Comparison of ENCODE assay signal across 18 cellular contexts in the genomic region with DNA sequence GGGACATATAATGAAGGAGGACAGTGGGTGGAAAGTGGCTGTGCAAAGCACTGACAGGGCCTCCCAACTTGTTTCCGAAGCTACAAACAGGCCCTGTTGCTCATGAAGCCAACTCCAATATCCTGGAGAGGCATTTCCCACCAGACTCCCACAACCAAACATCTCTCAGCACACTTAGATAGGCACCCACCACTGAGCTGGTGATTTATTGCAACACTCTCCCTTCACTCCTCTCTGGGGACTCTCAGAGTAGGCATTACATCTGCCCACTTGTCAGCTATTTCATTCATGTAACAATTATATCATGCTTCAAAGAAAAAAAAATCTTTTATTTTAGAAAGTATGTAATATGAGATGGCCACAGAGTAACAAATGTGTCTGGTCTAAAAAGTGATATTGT. TPM values are rescaled to one million over a fixed set of nuclear protein-coding genes. Genes with fewer than 3 reads are reported as not detected.
DNase-seq lines count a peak whose midpoint lies in the region; ATAC-seq and TF ChIP-seq lines count a peak whose summit lies in the region.
"Had no signal": no experiment of that assay in that cellular context is flagged by ENCODE, and none has a peak within 500 bp of the region (broad histone marks: within the 10 kb centered on the region; RNA-seq: fewer than 3 reads in every experiment).

No MANE protein-coding gene starts in this region.

- H3K27ac ChIP-seq in left ventricle myocardium inferior (replicated peaks) = peak overlapping the region; percentile 9
- peak overlapping the region; percentile 37 for H3K27ac ChIP-seq in subcutaneous abdominal adipose tissue (ENCODE audit: low read depth, low read length)

- H3K36me3 ChIP-seq in left ventricle myocardium inferior (peaks cover 24% of the 10 kb centered on the region), subcutaneous abdominal adipose tissue (ENCODE audit: control insufficient read depth in 5 of 5, insufficient read depth in 5 of 5, low read length in 5 of 5) (peaks cover 2 to 23% (median 7%) of the 10 kb centered on the region in 5 donors)

- DNase-seq in left ventricle myocardium inferior (no peak), left ventricle myocardium superior (no peak), NB4 (ENCODE audit: low read depth) (peak; percentile 36), SK-N-DZ (ENCODE audit: low spot score) (peak; percentile 70), OCI-M2 (lab: John Stamatoyannopoulos, UW; ENCODE audit: unreplicated experiment) (no peak), posterior vena cava (ENCODE audit: low spot score) (no peak), progenitor cell of endocrine pancreas (ENCODE audit: low spot score, unreplicated experiment) (no peak)
- DNase-seq: GOT3; KBM-7; NCI-H146; NCI-H2029 treated with DMSO at 0.1 percent for 48 hours; NCI-H446; NCI-H526 treated with DMSO at 0.1 percent for 48 hours; NK-92 treated with Interleukin-12 subunit alpha and Interleukin-12 subunit beta, amount 100 ng/mL, for 24 hours had no signal

- no peak overlapping the region for H3K9ac ChIP-seq in subcutaneous abdominal adipose tissue (ENCODE audit: low read length in 5 of 5)

- H3K27me3 ChIP-seq in left ventricle myocardium inferior (ENCODE audit: low read depth) = no peaks in the 10 kb centered on the region
- no peaks in the 10 kb centered on the region for H3K27me3 ChIP-seq in subcutaneous abdominal adipose tissue (ENCODE audit: control insufficient read depth in 5 of 5, insufficient read depth in 4 of 5, low read length in 5 of 5)

- H3K27ac Mint-ChIP-seq in progenitor cell of endocrine pancreas = no peak overlapping the region
- H3K27ac Mint-ChIP-seq: CD14-positive monocyte had no signal

- no peak for ATAC-seq in left ventricle myocardium superior
- ATAC-seq: GM12878, Right ventricle myocardium inferior had no signal

- intact Hi-C loops in left ventricle myocardium inferior (cut with micrococcal nuclease) (no loop called here), left ventricle myocardium superior (cut with micrococcal nuclease) (no loop called here), posterior vena cava (cut with DNase I) (no loop called here)

- H3K4me1 Mint-ChIP-seq in progenitor cell of endocrine pancreas (ENCODE audit: low read depth) = peaks cover 19% of the 10 kb centered on the region

- H3K4me3 ChIP-seq in left ventricle myocardium inferior (no peak overlapping the region), NB4 (ENCODE audit: low read depth, low read length) (no peak overlapping the region), subcutaneous abdominal adipose tissue (ENCODE audit: low read depth in 1 of 5, low read length in 5 of 5) (no peak overlapping the region)
- H3K4me3 ChIP-seq: GM12878 had no signal

- no peak for TF ChIP-seq POLR2A in NB4 (IDR thresholded peaks at IDR 0.05; ENCODE audit: extremely low read depth, insufficient read length)

- no peaks in the 10 kb centered on the region for H3K27me3 Mint-ChIP-seq in progenitor cell of endocrine pancreas

- H3K36me3 Mint-ChIP-seq in progenitor cell of endocrine pancreas (ENCODE audit: insufficient read depth) = peaks cover 19% of the 10 kb centered on the region

- TF ChIP-seq CTCF in left ventricle myocardium inferior (IDR thresholded peaks at IDR 0.05; ENCODE audit: borderline replicate concordance) = no peak
- no peak for TF ChIP-seq CTCF in NB4 (IDR thresholded peaks at IDR 0.05; ENCODE audit: low read depth, low read length)
- TF ChIP-seq CTCF in progenitor cell of endocrine pancreas (IDR thresholded peaks at IDR 0.05; ENCODE audit: unreplicated experiment) = no peak

- H3K9me3 Mint-ChIP-seq in progenitor cell of endocrine pancreas (ENCODE audit: low read depth) = no peaks in the 10 kb centered on the region

- H3K4me1 ChIP-seq in left ventricle myocardium inferior (peaks cover 38% of the 10 kb centered on the region), subcutaneous abdominal adipose tissue (ENCODE audit: control insufficient read depth in 5 of 5, insufficient read depth in 5 of 5, low read length in 5 of 5) (peaks cover 0 to 43% (median 13%) of the 10 kb centered on the region in 5 donors)

- H3K9me3 ChIP-seq in left ventricle myocardium inferior (replicated peaks) (peaks cover 10% of the 10 kb centered on the region), subcutaneous abdominal adipose tissue (ENCODE audit: control insufficient read depth in 5 of 5, low read length in 5 of 5) (peaks cover 0 to 9% (median 3%) of the 10 kb centered on the region in 5 donors)

- no peak overlapping the region for H3K4me3 Mint-ChIP-seq in progenitor cell of endocrine pancreas (ENCODE audit: low read depth)
- H3K4me3 Mint-ChIP-seq: CD14-positive monocyte had no signal

RNA-seq across cellular contexts. Expression of a gene that starts 32.1 kb away (rescaled TPM):
- 6.5 TPM for total RNA-seq in left ventricle myocardium inferior
- 7.4 TPM for total RNA-seq in left ventricle myocardium superior
- polyA plus RNA-seq in SK-N-DZ (2014; cell fraction: cytosol; rRNA removed) = 11.6 and 14.5 TPM in 2 replicates
- polyA plus RNA-seq in SK-N-DZ (2014; cell fraction: nucleus; rRNA removed) = 4.6 and 8.0 TPM in 2 replicates
- total RNA-seq in posterior vena cava = 10 to 100 TPM; 16.7 to 22.5 TPM
- 91.7 and 92.6 TPM in 2 replicates for total RNA-seq in progenitor cell of endocrine pancreas

Comparison
In these comparisons a context has a peak if more than half of its experiments do, and no peak if none do; other contexts are left out.
1. DNase-seq: peak in NB4 (single experiment) and SK-N-DZ (single experiment); none in left ventricle myocardium inferior (single experiment), left ventricle myocardium superior (single experiment), OCI-M2 (single experiment), posterior vena cava (single experiment) and progenitor cell of endocrine pancreas (single experiment).